ENCODE assay signal across 12 cellular contexts in the genomic region with DNA sequence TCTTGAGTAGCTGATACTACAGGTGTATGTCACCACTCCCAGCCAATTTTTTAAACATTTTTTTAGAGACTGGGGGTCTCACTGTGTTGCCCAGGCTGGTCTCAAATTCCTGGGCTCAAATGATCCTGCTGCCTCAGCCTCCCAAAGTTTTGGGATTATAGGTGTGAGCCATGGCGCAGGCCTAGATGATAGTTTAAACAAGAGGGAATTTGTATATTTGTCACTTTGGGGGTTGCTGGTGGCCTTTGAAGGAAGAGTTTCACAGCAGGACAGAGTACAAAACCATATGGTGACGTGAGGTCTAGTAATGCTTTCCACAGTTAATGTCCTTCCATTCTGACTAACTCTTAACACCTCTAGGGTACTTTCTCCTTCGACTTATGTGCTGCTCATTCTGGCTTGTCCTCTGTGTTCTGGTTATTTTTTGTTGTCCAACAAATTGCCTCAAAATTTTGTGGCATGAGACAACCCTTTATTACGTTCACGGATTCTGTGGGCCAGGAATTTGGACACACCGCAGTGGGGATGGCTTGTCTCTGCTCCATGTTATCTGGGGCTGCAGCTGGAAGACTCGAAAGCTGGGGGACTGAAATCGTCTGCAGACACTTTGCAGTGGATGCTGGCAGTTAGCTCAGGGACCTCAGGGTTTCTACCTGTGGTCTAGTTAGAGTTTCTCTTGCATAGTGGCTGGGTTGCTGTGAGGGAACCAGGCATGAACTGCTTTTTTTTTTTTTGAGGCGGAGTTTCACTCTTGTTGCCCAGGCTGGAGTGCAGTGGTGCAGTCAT. TPM values are rescaled to one million over a fixed set of nuclear protein-coding genes. Genes with fewer than 3 reads are reported as not detected.
DNase-seq lines count a peak whose midpoint lies in the region; ATAC-seq, FAIRE-seq and TF ChIP-seq lines count a peak whose summit lies in the region.
"Had no signal": no experiment of that assay in that cellular context is flagged by ENCODE, and none has a peak within 500 bp of the region (broad histone marks: within the 10 kb centered on the region; RNA-seq: fewer than 3 reads in every experiment).

No MANE protein-coding gene starts in this region.

- FAIRE-seq in GM12892 (lab: Jason Lieb, UNC): no peak

- H3K27ac ChIP-seq in coronary artery: no peak overlapping the region
- H3K27ac ChIP-seq: vagina had no signal

- peak overlapping the region; percentile 97 for H3K27ac Mint-ChIP-seq in activated naive CD8-positive, alpha-beta T cell treated with anti-CD3 and anti-CD28 coated beads for 36 hours

- H3K4me1 Mint-ChIP-seq in activated naive CD8-positive, alpha-beta T cell treated with anti-CD3 and anti-CD28 coated beads for 36 hours: peaks cover 78% of the 10 kb centered on the region

- ATAC-seq in GM19452 (IDR thresholded peaks at IDR 0.05; ENCODE audit: unreplicated experiment): peak; percentile 59
- peak; percentile 62 for ATAC-seq in HG03159 (IDR thresholded peaks at IDR 0.05; ENCODE audit: unreplicated experiment)

- no peak for TF ChIP-seq CTCF in coronary artery (IDR thresholded peaks at IDR 0.05)

- H3K9me3 Mint-ChIP-seq in activated naive CD8-positive, alpha-beta T cell treated with anti-CD3 and anti-CD28 coated beads for 36 hours: peaks cover 14% of the 10 kb centered on the region

- H3K36me3 Mint-ChIP-seq in activated naive CD8-positive, alpha-beta T cell treated with anti-CD3 and anti-CD28 coated beads for 36 hours: peaks cover 22% of the 10 kb centered on the region

- DNase-seq in GM12892 (ENCODE audit: insufficient read length) (peak; percentile 54), coronary artery (ENCODE audit: low spot score) (no peak), DMS 273 (lab: John Stamatoyannopoulos, UW; ENCODE audit: unreplicated experiment) (no peak), H4 (ENCODE audit: low spot score) (no peak), HuH-7.5 (ENCODE audit: low spot score) (no peak)
- peak; percentile 53 for DNase-seq in activated naive CD8-positive, alpha-beta T cell treated with anti-CD3 and anti-CD28 coated beads for 36 hours
- DNase-seq: GOT3; MG63; stimulated activated CD4-positive, alpha-beta T cell treated with anti-CD3 and anti-CD28 coated beads, Interleukin-4, amount 100 ng/mL, for 1 hour had no signal

- peak overlapping the region; percentile 62 for H3K4me3 Mint-ChIP-seq in activated naive CD8-positive, alpha-beta T cell treated with anti-CD3 and anti-CD28 coated beads for 36 hours

- TF ChIP-seq POLR2A in GM12892 (IDR thresholded peaks at IDR 0.05; ENCODE audit: low read depth, low read length): no peak

- H3K4me3 ChIP-seq in coronary artery: no peak overlapping the region
- H3K4me3 ChIP-seq: MG63, vagina had no signal

- H3K27me3 Mint-ChIP-seq in activated naive CD8-positive, alpha-beta T cell treated with anti-CD3 and anti-CD28 coated beads for 36 hours: no peaks in the 10 kb centered on the region

RNA-seq across cellular contexts. Expression of a gene that starts 23.0 kb away (rescaled TPM):
- polyA plus RNA-seq in GM12892 (2012; ENCODE audit: missing spikeins): 49.1 TPM
- total RNA-seq in activated naive CD8-positive, alpha-beta T cell treated with anti-CD3 and anti-CD28 coated beads for 36 hours: 100 to 1,000 TPM; 295 to 310 TPM
- total RNA-seq in H4 (2014; rRNA removed; shearing (Covaris generic)): 53.1 and 58.9 TPM in 2 replicates

RNA-seq across cellular contexts. Expression of a gene that starts 24.9 kb away (rescaled TPM):
- 105 TPM for polyA plus RNA-seq in GM12892 (2012; ENCODE audit: missing spikeins)
- total RNA-seq in activated naive CD8-positive, alpha-beta T cell treated with anti-CD3 and anti-CD28 coated beads for 36 hours: 100 to 1,000 TPM; 104 to 107 TPM
- total RNA-seq in H4 (2014; rRNA removed; shearing (Covaris generic)): 206 and 213 TPM in 2 replicates

RNA-seq across cellular contexts. Expression of a gene that starts 47.2 kb away (rescaled TPM):
- polyA plus RNA-seq in GM12892 (2012; ENCODE audit: missing spikeins): 826 TPM
- total RNA-seq in activated naive CD8-positive, alpha-beta T cell treated with anti-CD3 and anti-CD28 coated beads for 36 hours: 1,000 to 10,000 TPM; 1,515 to 1,538 TPM
- 1,333 and 1,508 TPM in 2 replicates for total RNA-seq in H4 (2014; rRNA removed; shearing (Covaris generic))

RNA-seq across cellular contexts. Expression of a gene that starts 50.3 kb away (rescaled TPM):
- polyA plus RNA-seq in GM12892 (2012; ENCODE audit: missing spikeins): 56.4 TPM
- 10 to 100 TPM; 63.2 to 67.0 TPM for total RNA-seq in activated naive CD8-positive, alpha-beta T cell treated with anti-CD3 and anti-CD28 coated beads for 36 hours
- total RNA-seq in H4 (2014; rRNA removed; shearing (Covaris generic)): 7.8 and 8.7 TPM in 2 replicates

Comparison
In these comparisons a context has a peak if more than half of its experiments do, and no peak if none do; other contexts are left out.
1. DNase-seq: peak in GM12892 (single experiment) and activated naive CD8-positive, alpha-beta T cell treated with anti-CD3 and anti-CD28 coated beads for 36 hours (single experiment); none in coronary artery (single experiment), DMS 273 (single experiment), H4 (single experiment) and HuH-7.5 (single experiment).